Comparison of ENCODE assay signal across 1 cellular context in the genomic region with DNA sequence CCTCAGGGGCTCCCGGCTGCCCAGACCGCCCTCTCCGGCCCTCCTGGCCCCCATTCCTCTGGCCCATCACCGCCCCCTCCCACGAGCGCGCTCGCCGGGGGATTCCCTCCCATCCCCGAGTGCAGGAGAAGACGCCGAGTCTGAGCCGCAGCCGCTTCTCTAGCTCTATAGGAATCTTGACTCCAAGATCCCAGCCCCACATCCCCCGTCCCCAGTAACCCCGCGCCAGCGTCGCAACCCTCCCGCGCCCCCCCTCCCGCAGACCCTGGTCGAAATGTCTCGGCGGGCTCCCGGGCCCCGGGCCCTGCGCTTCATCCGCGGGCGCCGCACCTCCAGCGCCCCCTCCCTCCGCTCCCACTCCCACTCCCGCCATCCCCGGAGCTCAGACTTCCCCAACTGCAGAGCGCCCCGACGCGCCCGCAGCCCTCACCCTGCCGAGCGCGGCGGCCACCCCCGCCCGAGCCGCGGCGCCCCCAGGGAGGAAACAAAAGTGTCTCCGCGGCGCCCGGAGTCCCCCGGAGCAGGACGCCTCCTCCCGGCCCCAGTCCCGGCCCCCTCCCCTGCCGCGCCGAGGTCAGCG.
TF ChIP-seq lines count a peak whose summit lies in the region.

No MANE protein-coding gene starts in this region.

TF ChIP-seq in SK-N-SH treated with all-trans-retinoic acid at 6 μM for 48 hours, 23 proteins besides CTCF, POLR2A, EP300 and RAD21 (continued from another document):
- TF ChIP-seq ZNF565 (CRISPR knock-in tag; conservative IDR thresholded peaks at IDR 0.05; ENCODE audit: low read depth) = no peak
- TF ChIP-seq PPARA (CRISPR knock-in tag; IDR thresholded peaks at IDR 0.05; ENCODE audit: borderline replicate concordance) = no peak
TF ChIP-seq in SK-N-SH treated with all-trans-retinoic acid at 6 μM for 48 hours: peak in this region for 0.
